ENCODE assay signal across 9 cellular contexts in the genomic region with DNA sequence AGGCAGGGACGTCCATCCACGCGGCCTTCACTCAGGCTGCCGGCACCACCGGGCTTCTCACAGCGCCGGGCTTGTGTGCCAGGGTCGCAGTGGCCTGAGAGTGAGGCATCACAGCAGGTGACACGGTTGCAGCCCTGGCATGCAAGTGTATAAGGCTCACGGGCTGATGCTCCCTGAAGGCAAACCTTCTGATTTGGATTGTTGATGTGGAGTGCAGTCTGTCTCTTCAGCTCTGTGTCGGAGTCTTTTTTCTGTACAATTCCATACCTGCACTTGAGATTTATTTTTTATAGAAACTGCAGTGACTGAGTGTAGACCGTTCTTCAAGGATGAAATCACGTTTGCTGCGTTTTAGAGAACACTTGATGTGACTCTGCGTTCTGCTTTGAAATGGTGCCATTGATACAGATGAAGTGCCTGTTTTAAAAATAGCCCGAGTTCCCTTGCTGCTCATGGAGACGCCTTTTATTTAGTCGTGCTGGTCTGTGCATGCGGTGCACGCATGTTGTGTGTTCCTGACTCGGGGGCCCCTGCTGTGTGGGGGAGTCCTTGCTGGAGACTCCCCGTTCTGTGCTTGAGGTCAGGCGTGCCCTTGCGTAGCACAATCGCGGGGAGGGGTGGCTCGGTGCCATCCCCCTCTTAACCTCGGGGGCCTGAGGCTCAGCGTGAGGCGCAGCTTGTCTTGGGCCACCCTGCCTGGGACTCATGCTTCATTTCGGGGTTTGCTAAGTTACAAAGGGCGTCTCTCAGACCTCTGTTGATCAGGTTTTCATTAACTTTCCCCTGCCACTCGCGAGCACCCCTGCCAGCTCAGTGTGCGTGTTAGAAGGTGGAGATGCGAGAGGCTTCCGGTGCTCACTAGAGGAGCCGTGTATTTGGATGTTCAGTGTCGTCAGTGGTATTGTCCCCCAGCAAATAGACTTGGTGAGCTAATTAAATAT. TPM values are rescaled to one million over a fixed set of nuclear protein-coding genes. Genes with fewer than 3 reads are reported as not detected.
DNase-seq lines count a peak whose midpoint lies in the region; ATAC-seq and TF ChIP-seq lines count a peak whose summit lies in the region.
"Had no signal": no experiment of that assay in that cellular context is flagged by ENCODE, and none has a peak within 500 bp of the region (broad histone marks: within the 10 kb centered on the region; RNA-seq: fewer than 3 reads in every experiment).

No MANE protein-coding gene starts in this region.

- no peaks in the 10 kb centered on the region for H3K4me1 ChIP-seq in hepatocyte (ENCODE audit: insufficient read depth)

- H4K20me1 ChIP-seq in hepatocyte (ENCODE audit: insufficient read depth, poor library complexity, severe bottlenecking), result no peaks in the 10 kb centered on the region

- no peaks in the 10 kb centered on the region for H3K79me2 ChIP-seq in hepatocyte

- 96% methylated on average over 39 of the region's 39 CpGs for WGBS in hepatocyte (ENCODE audit: low lambda C conversion rate, missing lambda C conversion rate)

- no peaks in the 10 kb centered on the region for H3K36me3 ChIP-seq in hepatocyte (replicated peaks; ENCODE audit: insufficient read depth, low read depth)

- H3K27me3 Mint-ChIP-seq in activated naive CD4-positive, alpha-beta T cell treated with anti-CD3 and anti-CD28 coated beads, Interleukin-2, amount 50 U/mL, for 24 hours, result no peaks in the 10 kb centered on the region
- H3K27me3 Mint-ChIP-seq in activated T-helper 1 cell treated with anti-CD3 and anti-CD28 coated beads, Interleukin-12 subunit alpha, Interleukin-12 subunit beta, Interleukin-2, Interleukin-4 antibody, amounts not matched to agents 30 ng/mL and 10 ng/mL and 1 ng/mL, durations not matched to agents 14 hours and 24 hours and 36 hours (ENCODE audit: insufficient read depth), result no peaks in the 10 kb centered on the region

- no peaks in the 10 kb centered on the region for H3K9me3 ChIP-seq in hepatocyte (ENCODE audit: low read depth)

- peak overlapping the region; percentile 67 for H3K4me3 Mint-ChIP-seq in activated naive CD4-positive, alpha-beta T cell treated with anti-CD3 and anti-CD28 coated beads, Interleukin-2, amount 50 U/mL, for 24 hours
- no peak overlapping the region for H3K4me3 Mint-ChIP-seq in activated T-helper 1 cell treated with anti-CD3 and anti-CD28 coated beads, Interleukin-12 subunit alpha, Interleukin-12 subunit beta, Interleukin-2, Interleukin-4 antibody, amounts not matched to agents 30 ng/mL and 10 ng/mL and 1 ng/mL, durations not matched to agents 14 hours and 24 hours and 36 hours

- H3K4me2 ChIP-seq in hepatocyte, result no peak overlapping the region

- H3K9me2 ChIP-seq in hepatocyte (replicated peaks; ENCODE audit: insufficient read depth), result no peaks in the 10 kb centered on the region

- H2AFZ ChIP-seq in hepatocyte, result no peak overlapping the region

- no peaks in the 10 kb centered on the region for H3K27me3 ChIP-seq in hepatocyte

- peak overlapping the region; percentile 74 for H3K27ac Mint-ChIP-seq in activated naive CD4-positive, alpha-beta T cell treated with anti-CD3 and anti-CD28 coated beads, Interleukin-2, amount 50 U/mL, for 24 hours
- peak overlapping the region; percentile 72 for H3K27ac Mint-ChIP-seq in activated T-helper 1 cell treated with anti-CD3 and anti-CD28 coated beads, Interleukin-12 subunit alpha, Interleukin-12 subunit beta, Interleukin-2, Interleukin-4 antibody, amounts not matched to agents 30 ng/mL and 10 ng/mL and 1 ng/mL, durations not matched to agents 14 hours and 24 hours and 36 hours

- TF ChIP-seq CTCF in hepatocyte (IDR thresholded peaks at IDR 0.05; ENCODE audit: poor library complexity), result no peak

- intact Hi-C loops in activated T-helper 1 cell treated with anti-CD3 and anti-CD28 coated beads, Interleukin-12 subunit alpha, Interleukin-12 subunit beta, Interleukin-2, Interleukin-4 antibody, amounts not matched to agents 30 ng/mL and 10 ng/mL and 1 ng/mL, durations not matched to agents 14 hours and 24 hours and 36 hours (cut with micrococcal nuclease), result no loop called here
- intact Hi-C loops in posterior cingulate gyrus (cut with DNase I), result no loop called here

- ATAC-seq in HG02884 (IDR thresholded peaks at IDR 0.05; ENCODE audit: unreplicated experiment), result peak; percentile 44

- H3K36me3 Mint-ChIP-seq in activated naive CD4-positive, alpha-beta T cell treated with anti-CD3 and anti-CD28 coated beads, Interleukin-2, amount 50 U/mL, for 24 hours, result peaks cover 19% of the 10 kb centered on the region
- H3K36me3 Mint-ChIP-seq in activated T-helper 1 cell treated with anti-CD3 and anti-CD28 coated beads, Interleukin-12 subunit alpha, Interleukin-12 subunit beta, Interleukin-2, Interleukin-4 antibody, amounts not matched to agents 30 ng/mL and 10 ng/mL and 1 ng/mL, durations not matched to agents 14 hours and 24 hours and 36 hours (ENCODE audit: low read depth), result peaks cover 49% of the 10 kb centered on the region

- H3K4me3 ChIP-seq in hepatocyte, result no peak overlapping the region

- DNase-seq in activated naive CD4-positive, alpha-beta T cell (lab: John Stamatoyannopoulos, UW), result no peak
- no peak for DNase-seq in activated T-helper 1 cell treated with anti-CD3 and anti-CD28 coated beads, Interleukin-12 subunit alpha, Interleukin-12 subunit beta, Interleukin-2, Interleukin-4 antibody, amounts not matched to agents 30 ng/mL and 10 ng/mL and 1 ng/mL, durations not matched to agents 14 hours and 24 hours and 36 hours (ENCODE audit: low spot score)
- DNase-seq in posterior cingulate gyrus, result no peak
- DNase-seq in NCI-H2227 (lab: John Stamatoyannopoulos, UW; ENCODE audit: unreplicated experiment), result no peak
- no peak for DNase-seq in NCI-H1436 treated with DMSO at 0.1 percent for 48 hours (lab: John Stamatoyannopoulos, UW)
- no peak for DNase-seq in hepatocyte (ENCODE audit: low spot score)
- DNase-seq: NCI-H524 had no signal

- no peaks in the 10 kb centered on the region for H3K9me3 Mint-ChIP-seq in activated naive CD4-positive, alpha-beta T cell treated with anti-CD3 and anti-CD28 coated beads, Interleukin-2, amount 50 U/mL, for 24 hours
- H3K9me3 Mint-ChIP-seq in activated T-helper 1 cell treated with anti-CD3 and anti-CD28 coated beads, Interleukin-12 subunit alpha, Interleukin-12 subunit beta, Interleukin-2, Interleukin-4 antibody, amounts not matched to agents 30 ng/mL and 10 ng/mL and 1 ng/mL, durations not matched to agents 14 hours and 24 hours and 36 hours, result no peaks in the 10 kb centered on the region

- H3K4me1 Mint-ChIP-seq in activated naive CD4-positive, alpha-beta T cell treated with anti-CD3 and anti-CD28 coated beads, Interleukin-2, amount 50 U/mL, for 24 hours, result peaks cover 22% of the 10 kb centered on the region
- H3K4me1 Mint-ChIP-seq in activated T-helper 1 cell treated with anti-CD3 and anti-CD28 coated beads, Interleukin-12 subunit alpha, Interleukin-12 subunit beta, Interleukin-2, Interleukin-4 antibody, amounts not matched to agents 30 ng/mL and 10 ng/mL and 1 ng/mL, durations not matched to agents 14 hours and 24 hours and 36 hours (ENCODE audit: low read depth), result peaks cover 23% of the 10 kb centered on the region

- no peak overlapping the region for H3K27ac ChIP-seq in hepatocyte

RNA-seq across cellular contexts. Expression of a gene that starts 21.6 kb away (rescaled TPM):
- 0.44 and 0.69 TPM in 2 replicates for total RNA-seq in activated T-helper 1 cell treated with anti-CD3 and anti-CD28 coated beads, Interleukin-12 subunit alpha, Interleukin-12 subunit beta, Interleukin-2, Interleukin-4 antibody, amounts not matched to agents 30 ng/mL and 10 ng/mL and 1 ng/mL, durations not matched to agents 14 hours and 24 hours and 36 hours
- 157 and 169 TPM in 2 replicates for total RNA-seq in hepatocyte
- polyA plus RNA-seq in hepatocyte, result 217 and 247 TPM in 2 replicates

Comparison
In these comparisons a context has a peak if more than half of its experiments do, and no peak if none do; other contexts are left out.
1. RNA of a gene that starts 21.6 kb away (total RNA-seq): 157 to 169 TPM in hepatocyte; 0.44 to 0.69 TPM in activated T-helper 1 cell treated with anti-CD3 and anti-CD28 coated beads, Interleukin-12 subunit alpha, Interleukin-12 subunit beta, Interleukin-2, Interleukin-4 antibody, amounts not matched to agents 30 ng/mL and 10 ng/mL and 1 ng/mL, durations not matched to agents 14 hours and 24 hours and 36 hours; every median in the first group is over 10 times any median in the second.